8 cellular contexts compared by ENCODE assay signal in genomic region chr9:136133191-136133958, GRCh38. TPM values are rescaled to one million over a fixed set of nuclear protein-coding genes. Genes with fewer than 3 reads are reported as not detected.
DNase-seq lines count a peak whose midpoint lies in the region; ATAC-seq and TF ChIP-seq lines count a peak whose summit lies in the region.

No MANE protein-coding gene starts in this region.

- DNase-seq in CD8-positive, alpha-beta T cell: peak in 1 of 7 experiments; percentile 25
- peak; percentile 42 for DNase-seq in activated naive CD8-positive, alpha-beta T cell treated with anti-CD3 and anti-CD28 coated beads for 36 hours
- no peak for DNase-seq in iPS DF 6.9 (ENCODE audit: low read depth, low spot score)
- no peak for DNase-seq in activated CD8-positive, alpha-beta memory T cell treated with anti-CD3 and anti-CD28 coated beads for 24 hours

- CTCF ChIA-PET in CD8-positive, alpha-beta T cell (lab: Charles Lee): interaction anchor here (1.6 kb wide), 1 partner anchor 11 kb away, joined by 5 read pairs; no protein-coding TSS in a partner anchor

- no peaks in the 10 kb centered on the region for H3K36me3 Mint-ChIP-seq in CD8-positive, alpha-beta T cell
- H3K36me3 Mint-ChIP-seq in activated naive CD8-positive, alpha-beta T cell treated with anti-CD3 and anti-CD28 coated beads for 36 hours: no peaks in the 10 kb centered on the region
- H3K36me3 Mint-ChIP-seq in stimulated activated memory B cell treated with anti-CD40 and anti-IgM and Interleukin-4, amounts not matched to agents 10 μg/mL and 1 μg/mL and 100 μg/mL, for 72 hours: no peaks in the 10 kb centered on the region

- intact Hi-C loops in CD8-positive, alpha-beta T cell (cut with DNase I, micrococcal nuclease): loop anchor here in 1 of 2 experiments (2.0 kb wide), 1 partner anchor 149 kb away; no protein-coding TSS in a partner anchor

- H3K9ac ChIP-seq in HUES48 (ENCODE audit: low read depth, low read length): no peak overlapping the region

- POLR2A ChIA-PET in CD8-positive, alpha-beta T cell (lab: Charles Lee): no interaction called here

- TF ChIP-seq CTCF in CD8-positive, alpha-beta T cell (IDR thresholded peaks at IDR 0.05): peak; percentile 12

- H3K4me3 ChIP-seq in CD8-positive, alpha-beta T cell (ENCODE audit: low read depth, low read length): peak overlapping the region; percentile 9
- H3K4me3 ChIP-seq in HUES48 (ENCODE audit: low read depth, low read length): peak overlapping the region; percentile 46
- H3K4me3 ChIP-seq in iPS DF 6.9 (ENCODE audit: low read length): peak overlapping the region; percentile 35; the same call in 1 of the 2 replicates

- peaks cover 4% of the 10 kb centered on the region for H3K27me3 ChIP-seq in CD8-positive, alpha-beta T cell (ENCODE audit: insufficient read depth, low read length)
- H3K27me3 ChIP-seq in HUES48 (ENCODE audit: control insufficient read depth, insufficient read depth, low read length): peaks cover 24% of the 10 kb centered on the region
- peaks cover 5% of the 10 kb centered on the region; the same call in 1 of the 2 replicates for H3K27me3 ChIP-seq in iPS DF 6.9 (ENCODE audit: control insufficient read depth, insufficient read depth, low read length)

- no peak overlapping the region for H3K27ac ChIP-seq in CD8-positive, alpha-beta T cell (ENCODE audit: low read depth, low read length)
- H3K27ac ChIP-seq in HUES48 (ENCODE audit: low read depth, low read length): no peak overlapping the region
- H3K27ac ChIP-seq in iPS DF 6.9 (ENCODE audit: low read length): no peak overlapping the region

- ATAC-seq in CD8-positive, alpha-beta T cell: peak; percentile 72
- ATAC-seq in stimulated activated memory B cell treated with anti-CD40 and anti-IgM and Interleukin-4, amounts not matched to agents 10 μg/mL and 1 μg/mL and 100 μg/mL, for 72 hours: peak; percentile 53
- ATAC-seq in HG03378 (IDR thresholded peaks at IDR 0.05; ENCODE audit: unreplicated experiment) (no peak), HG03432 (IDR thresholded peaks at IDR 0.05; ENCODE audit: unreplicated experiment) (no peak)

- peaks cover 36% of the 10 kb centered on the region for H3K27me3 Mint-ChIP-seq in CD8-positive, alpha-beta T cell (ENCODE audit: low read depth)
- H3K27me3 Mint-ChIP-seq in activated naive CD8-positive, alpha-beta T cell treated with anti-CD3 and anti-CD28 coated beads for 36 hours: peaks cover 32% of the 10 kb centered on the region
- peaks cover 90% of the 10 kb centered on the region for H3K27me3 Mint-ChIP-seq in stimulated activated memory B cell treated with anti-CD40 and anti-IgM and Interleukin-4, amounts not matched to agents 10 μg/mL and 1 μg/mL and 100 μg/mL, for 72 hours

- no peaks in the 10 kb centered on the region for H3K36me3 ChIP-seq in CD8-positive, alpha-beta T cell (ENCODE audit: insufficient read depth, low read length)
- H3K36me3 ChIP-seq in HUES48 (ENCODE audit: control insufficient read depth, insufficient read depth, low read length) (no peaks in the 10 kb centered on the region), iPS DF 6.9 (ENCODE audit: control insufficient read depth, insufficient read depth, low read length) (no peaks in the 10 kb centered on the region)

- no peaks in the 10 kb centered on the region for H3K9me3 ChIP-seq in CD8-positive, alpha-beta T cell (ENCODE audit: low read length)
- no peaks in the 10 kb centered on the region for H3K9me3 ChIP-seq in HUES48 (ENCODE audit: control insufficient read depth, insufficient read depth, low read length)
- H3K9me3 ChIP-seq in iPS DF 6.9 (ENCODE audit: control insufficient read depth, insufficient read depth, low read length): no peaks in the 10 kb centered on the region

- H3K9me3 Mint-ChIP-seq in CD8-positive, alpha-beta T cell: no peaks in the 10 kb centered on the region
- H3K9me3 Mint-ChIP-seq in activated naive CD8-positive, alpha-beta T cell treated with anti-CD3 and anti-CD28 coated beads for 36 hours: no peaks in the 10 kb centered on the region
- no peaks in the 10 kb centered on the region for H3K9me3 Mint-ChIP-seq in stimulated activated memory B cell treated with anti-CD40 and anti-IgM and Interleukin-4, amounts not matched to agents 10 μg/mL and 1 μg/mL and 100 μg/mL, for 72 hours

- WGBS in iPS DF 6.9 (ENCODE audit: insufficient coverage, insufficient read length): no CpG with 5 or more reads among the region's 69 CpGs

- H3K4me1 ChIP-seq in CD8-positive, alpha-beta T cell (ENCODE audit: insufficient read depth, low read length): peaks cover 6% of the 10 kb centered on the region
- peaks cover 8% of the 10 kb centered on the region; the same call in 1 of the 2 replicates for H3K4me1 ChIP-seq in HUES48 (ENCODE audit: control insufficient read depth, insufficient read depth, low read length)
- peaks cover 1% of the 10 kb centered on the region for H3K4me1 ChIP-seq in iPS DF 6.9 (ENCODE audit: control insufficient read depth, insufficient read depth, low read length)

- H3K4me1 Mint-ChIP-seq in CD8-positive, alpha-beta T cell (ENCODE audit: low read depth): peaks cover 12% of the 10 kb centered on the region
- no peaks in the 10 kb centered on the region for H3K4me1 Mint-ChIP-seq in activated naive CD8-positive, alpha-beta T cell treated with anti-CD3 and anti-CD28 coated beads for 36 hours
- peaks cover 10% of the 10 kb centered on the region for H3K4me1 Mint-ChIP-seq in stimulated activated memory B cell treated with anti-CD40 and anti-IgM and Interleukin-4, amounts not matched to agents 10 μg/mL and 1 μg/mL and 100 μg/mL, for 72 hours

- peak overlapping the region; percentile 73 for H3K4me3 Mint-ChIP-seq in CD8-positive, alpha-beta T cell
- peak overlapping the region; percentile 25 for H3K4me3 Mint-ChIP-seq in activated naive CD8-positive, alpha-beta T cell treated with anti-CD3 and anti-CD28 coated beads for 36 hours
- H3K4me3 Mint-ChIP-seq in stimulated activated memory B cell treated with anti-CD40 and anti-IgM and Interleukin-4, amounts not matched to agents 10 μg/mL and 1 μg/mL and 100 μg/mL, for 72 hours: peak overlapping the region; percentile 54

- H3K27ac Mint-ChIP-seq in CD8-positive, alpha-beta T cell: no peak overlapping the region
- no peak overlapping the region for H3K27ac Mint-ChIP-seq in activated naive CD8-positive, alpha-beta T cell treated with anti-CD3 and anti-CD28 coated beads for 36 hours
- no peak overlapping the region for H3K27ac Mint-ChIP-seq in stimulated activated memory B cell treated with anti-CD40 and anti-IgM and Interleukin-4, amounts not matched to agents 10 μg/mL and 1 μg/mL and 100 μg/mL, for 72 hours

RNA-seq across cellular contexts. Expression of gene TMEM250, which starts 14.7 kb away (rescaled TPM):
- total RNA-seq in CD8-positive, alpha-beta T cell: 1 to 10 TPM; 7.6 to 7.7 TPM
- 10 to 100 TPM; 27.2 to 28.7 TPM for total RNA-seq in activated naive CD8-positive, alpha-beta T cell treated with anti-CD3 and anti-CD28 coated beads for 36 hours

RNA-seq across cellular contexts. Expression of gene NACC2, which starts 38.3 kb away (rescaled TPM):
- 1 to 10 TPM; 1.7 to 1.8 TPM for total RNA-seq in CD8-positive, alpha-beta T cell
- 1 to 10 TPM; 5.3 to 5.6 TPM for total RNA-seq in activated naive CD8-positive, alpha-beta T cell treated with anti-CD3 and anti-CD28 coated beads for 36 hours

Comparison
In these comparisons a context has a peak if more than half of its experiments do, and no peak if none do; other contexts are left out.
1. ATAC-seq: peak in CD8-positive, alpha-beta T cell (single experiment) and stimulated activated memory B cell treated with anti-CD40 and anti-IgM and Interleukin-4, amounts not matched to agents 10 μg/mL and 1 μg/mL and 100 μg/mL, for 72 hours (single experiment); none in HG03378 (single experiment) and HG03432 (single experiment).
2. Peak in every context shown above with its lines, with median percentiles within 50 percentile points of each other: H3K4me3 ChIP-seq and H3K4me3 Mint-ChIP-seq.